In the genomic region with DNA sequence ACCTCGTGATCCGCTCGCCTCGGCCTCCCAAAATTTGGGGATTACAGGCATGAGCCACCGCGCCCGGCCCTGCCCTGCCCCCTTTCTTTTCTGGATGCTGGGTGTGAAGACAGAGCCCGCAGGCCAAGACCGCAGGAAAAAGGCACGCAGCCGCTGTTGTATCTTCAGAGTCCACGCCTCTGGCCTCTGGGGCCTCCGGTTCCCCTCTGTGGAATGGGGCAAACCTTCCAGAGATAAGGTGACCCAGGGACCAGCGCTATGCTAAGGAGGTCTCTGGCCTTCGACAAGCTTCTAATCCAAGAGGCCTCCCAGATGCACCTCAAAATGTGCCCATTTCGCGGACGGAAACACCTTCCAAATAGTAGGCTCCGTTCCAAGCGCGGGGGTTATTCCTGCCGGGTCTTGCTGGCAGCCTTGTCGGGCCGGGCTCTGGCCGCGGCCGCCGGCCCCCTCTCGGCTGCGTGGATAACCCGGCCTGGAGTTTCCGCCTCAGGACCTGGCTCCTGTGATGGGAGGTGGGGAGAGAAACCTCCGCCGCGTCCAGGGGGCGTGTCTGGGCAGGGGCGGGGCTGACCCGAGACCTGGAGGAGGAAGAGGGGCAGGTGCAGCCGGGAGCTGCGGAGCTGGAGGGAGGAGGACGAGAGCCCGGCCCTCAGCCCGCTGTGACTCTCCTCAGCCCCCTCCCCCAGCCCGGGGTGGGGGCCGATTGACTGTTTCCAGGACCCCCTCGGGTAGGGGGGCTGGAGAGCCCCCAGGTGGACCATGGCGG, we compare ENCODE assay signal across 8 cellular contexts.
DNase-seq lines count a peak whose midpoint lies in the region; ATAC-seq and TF ChIP-seq lines count a peak whose summit lies in the region.

No MANE protein-coding gene starts in this region.

- H3K4me3 ChIP-seq in WERI-Rb-1 (ENCODE audit: low read depth, low read length), result peak overlapping the region; percentile 74
- peak overlapping the region; percentile 74 for H3K4me3 ChIP-seq in iPS-18c (ENCODE audit: insufficient read depth, low read depth, low read length)

- DNase-seq in NCI-H2081 (lab: John Stamatoyannopoulos, UW) (peak; percentile 83 to 84), WERI-Rb-1 (peak; percentile 97), brain pericyte (ENCODE audit: low read depth, low spot score) (peak; percentile 65)
- DNase-seq in stimulated activated CD4-positive, alpha-beta T cell treated with anti-CD3 and anti-CD28 coated beads, Interleukin-12 subunit alpha, Interleukin-12 subunit beta, amount 100 ng/mL, for 24 hours (ENCODE audit: low read depth in 2 of 2), result peak; percentile 77 to 89

- no peak for TF ChIP-seq CTCF in WERI-Rb-1 (IDR thresholded peaks at IDR 0.05; ENCODE audit: low read depth, low read length)

- H3K9me3 ChIP-seq in WERI-Rb-1 (ENCODE audit: severe bottlenecking), result no peaks in the 10 kb centered on the region
- no peaks in the 10 kb centered on the region for H3K9me3 ChIP-seq in iPS-18c (ENCODE audit: control insufficient read depth, insufficient read depth, low read length)

- peaks cover 3% of the 10 kb centered on the region for H3K36me3 ChIP-seq in WERI-Rb-1

- ATAC-seq in GM18498 (IDR thresholded peaks at IDR 0.05; ENCODE audit: unreplicated experiment), result peak; percentile 43
- no peak for ATAC-seq in HG03469 (IDR thresholded peaks at IDR 0.05; ENCODE audit: unreplicated experiment)
- ATAC-seq in GM19023 (IDR thresholded peaks at IDR 0.05; ENCODE audit: unreplicated experiment), result no peak

- H3K27me3 ChIP-seq in WERI-Rb-1 (ENCODE audit: insufficient read depth, low read depth, severe bottlenecking), result no peaks in the 10 kb centered on the region

- H3K27ac ChIP-seq in WERI-Rb-1, result peak overlapping the region; percentile 47
